22 cellular contexts compared by ENCODE assay signal in the genomic region with DNA sequence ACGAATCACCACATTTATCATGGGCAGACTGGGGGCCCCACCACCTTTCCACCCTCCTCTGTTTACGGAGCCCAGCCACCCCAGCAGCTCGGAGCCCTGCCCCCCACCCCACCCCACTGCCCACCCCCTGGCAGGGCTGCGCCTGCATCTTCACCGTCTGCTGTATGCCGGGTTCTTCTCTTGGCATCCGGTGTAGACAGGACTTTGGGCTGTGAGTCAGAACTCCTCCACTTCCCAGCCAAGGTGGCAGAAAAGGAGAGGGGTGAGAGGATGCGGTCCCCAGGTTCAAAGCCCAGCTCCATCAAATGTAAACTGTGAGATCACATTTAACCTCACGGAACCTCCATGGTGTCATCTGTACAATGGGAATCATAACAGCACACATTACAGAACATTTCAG.
DNase-seq lines count a peak whose midpoint lies in the region; FAIRE-seq and TF ChIP-seq lines count a peak whose summit lies in the region.
"Had no signal": no experiment of that assay in that cellular context is flagged by ENCODE, and none has a peak within 500 bp of the region (broad histone marks: within the 10 kb centered on the region; RNA-seq: fewer than 3 reads in every experiment).

No MANE protein-coding gene starts in this region.

- H2BK12ac ChIP-seq in H9 (ENCODE audit: insufficient read length, low read depth, low read length), result no peak overlapping the region

- H3K79me1 ChIP-seq in H9 (ENCODE audit: insufficient read depth, low read depth, low read length, poor library complexity, severe bottlenecking), result no peaks in the 10 kb centered on the region

- H3K36me3 Mint-ChIP-seq in H9 (ENCODE audit: insufficient read depth in 1 of 3, low read depth in 3 of 3), result no peaks in the 10 kb centered on the region; a peak in 1 of 7 replicates
- H3K36me3 Mint-ChIP-seq: CD4-positive, alpha-beta memory T cell had no signal

- no peak overlapping the region for H4K91ac ChIP-seq in H9 (ENCODE audit: insufficient read length, low read depth, low read length)

- H3K18ac ChIP-seq in H9 (ENCODE audit: insufficient read length, low read depth, low read length), result no peak overlapping the region

- TF ChIP-seq POLR2A in stomach (IDR thresholded peaks at IDR 0.05), result no peak
- TF ChIP-seq POLR2A in GM12892 (IDR thresholded peaks at IDR 0.05; ENCODE audit: low read depth, low read length), result no peak

- H2AFZ ChIP-seq in H9 (ENCODE audit: low read length), result no peak overlapping the region

- no peak overlapping the region for H2BK5ac ChIP-seq in H9 (ENCODE audit: insufficient read length, low read length)

- H3K4me3 ChIP-seq in coronary artery (no peak overlapping the region), stomach (no peak overlapping the region)
- H3K4me3 ChIP-seq: BLaER1 treated with 17β-estradiol and CSF1 and Interleukin-3, amounts not matched to agents 10 nM and 100 nM; MG63; SJCRH30 had no signal

- no peaks in the 10 kb centered on the region for H3K79me2 ChIP-seq in H9 (ENCODE audit: insufficient read depth, low read length)

- no peak overlapping the region for H2AK5ac ChIP-seq in H9 (ENCODE audit: insufficient read length, low read length)

- no peaks in the 10 kb centered on the region for H4K20me1 ChIP-seq in H9 (ENCODE audit: control insufficient read depth, insufficient read depth, insufficient read length)
- H4K20me1 ChIP-seq: BLaER1 treated with 17β-estradiol and CSF1 and Interleukin-3, amounts not matched to agents 10 nM and 100 nM had no signal

- H3K23ac ChIP-seq in H9 (ENCODE audit: insufficient read length, low read depth, low read length), result no peak overlapping the region

- H2BK20ac ChIP-seq in H9 (ENCODE audit: low read depth, low read length, poor library complexity, severe bottlenecking), result no peak overlapping the region

- H4K5ac ChIP-seq in H9 (ENCODE audit: insufficient read length, low read depth, low read length), result no peak overlapping the region

- DNase-seq in H9 (peak; percentile 5), coronary artery (ENCODE audit: low spot score) (peak; percentile 24), mesenteric fat pad (ENCODE audit: low spot score) (peak; percentile 68), stomach (peak; percentile 11), GM19238 (ENCODE audit: insufficient read length, low spot score) (no peak), GM12892 (ENCODE audit: insufficient read length) (no peak), GM03348 (ENCODE audit: low spot score) (no peak), NCI-H1092 treated with DMSO at 0.1 percent for 48 hours (lab: John Stamatoyannopoulos, UW) (no peak)
- DNase-seq: ACHN; CD4-positive, alpha-beta memory T cell; DMS153; MG63; NCI-H1436; NCI-H2029; NCI-H2171; NCI-H524 treated with DMSO at 0.1 percent for 48 hours; NCI-H82; SJCRH30 had no signal

- TF ChIP-seq CTCF in H9 (conservative IDR thresholded peaks at IDR 0.05), result no peak
- no peak for TF ChIP-seq CTCF in coronary artery (IDR thresholded peaks at IDR 0.05)
- TF ChIP-seq CTCF in stomach (IDR thresholded peaks at IDR 0.05), result no peak

- H3K36me3 ChIP-seq in stomach, result no peaks in the 10 kb centered on the region
- H3K36me3 ChIP-seq: BLaER1 treated with 17β-estradiol and CSF1 and Interleukin-3, amounts not matched to agents 10 nM and 100 nM; MG63; SJCRH30 had no signal

- no peak overlapping the region for H3K4me2 ChIP-seq in H9 (ENCODE audit: insufficient read depth, insufficient read length, low read length)
- H3K4me2 ChIP-seq: BLaER1 treated with 17β-estradiol and CSF1 and Interleukin-3, amounts not matched to agents 10 nM and 100 nM had no signal

- no peak for TF ChIP-seq EP300 in stomach (IDR thresholded peaks at IDR 0.05)

- H3K23me2 ChIP-seq in H9 (ENCODE audit: insufficient read length, low read depth, low read length, poor library complexity, severe bottlenecking), result no peaks in the 10 kb centered on the region

- H3K56ac ChIP-seq in H9 (ENCODE audit: insufficient read length, low read depth, low read length), result no peak overlapping the region

- no peaks in the 10 kb centered on the region for H3K27me3 ChIP-seq in H9 (ENCODE audit: insufficient read depth, low read length)
- H3K27me3 ChIP-seq in stomach, result peaks cover 0 to 18% (median 0%) of the 10 kb centered on the region in 3 donors
- H3K27me3 ChIP-seq: BLaER1 treated with 17β-estradiol and CSF1 and Interleukin-3, amounts not matched to agents 10 nM and 100 nM; MG63 had no signal

- H3K27ac Mint-ChIP-seq in H9, result no peak overlapping the region
- H3K27ac Mint-ChIP-seq: CD4-positive, alpha-beta memory T cell had no signal

- no peak overlapping the region for H2BK120ac ChIP-seq in H9 (ENCODE audit: low read depth, low read length, poor library complexity, severe bottlenecking)

- H3T11ph ChIP-seq in H9 (ENCODE audit: low read length), result no peak overlapping the region

- no peak overlapping the region for H3K9ac ChIP-seq in H9 (ENCODE audit: extremely low read depth, insufficient read length, low read length)
- H3K9ac ChIP-seq: BLaER1 treated with 17β-estradiol and CSF1 and Interleukin-3, amounts not matched to agents 10 nM and 100 nM had no signal

- no peak overlapping the region for H2BK15ac ChIP-seq in H9 (ENCODE audit: low read depth, low read length)

- peaks cover 8% of the 10 kb centered on the region for H3K27me3 Mint-ChIP-seq in H9 (ENCODE audit: low read depth)

- H3K27ac ChIP-seq in H9 (ENCODE audit: insufficient read length, low read depth, low read length), result no peak overlapping the region
- no peak overlapping the region for H3K27ac ChIP-seq in coronary artery
- no peak overlapping the region for H3K27ac ChIP-seq in stomach
- H3K27ac ChIP-seq: BLaER1 treated with 17β-estradiol and CSF1 and Interleukin-3, amounts not matched to agents 10 nM and 100 nM; SJCRH30 had no signal

- H3K4me1 ChIP-seq in H9 (ENCODE audit: insufficient read depth, low read length) (no peaks in the 10 kb centered on the region), stomach (no peaks in the 10 kb centered on the region)
- H3K4me1 ChIP-seq: SJCRH30 had no signal

- H3K4me3 Mint-ChIP-seq in H9, result no peak overlapping the region
- H3K4me3 Mint-ChIP-seq: CD4-positive, alpha-beta memory T cell had no signal

- peaks cover 19% of the 10 kb centered on the region in 2 experiments for H3K4me1 Mint-ChIP-seq in H9
- H3K4me1 Mint-ChIP-seq: CD4-positive, alpha-beta memory T cell had no signal

- intact Hi-C loops in stomach (cut with DNase I; ENCODE audit: low total_unique reads), result no loop called here

- H3K14ac ChIP-seq in H9 (ENCODE audit: insufficient read depth, low read length), result no peak overlapping the region

- no CpG with 5 or more reads among the region's 9 CpGs for WGBS in H9 (ENCODE audit: extremely low coverage, insufficient read length, low lambda C conversion rate)
- WGBS in stomach, 5 donors, result 72 to 79% (median 74%) methylated on average over 9 of the region's 9 CpGs

- FAIRE-seq in GM12892 (lab: Jason Lieb, UNC), result no peak
- FAIRE-seq: GM18507, GM19239, RCC 7860 had no signal

- no peak overlapping the region for H4K8ac ChIP-seq in H9 (replicated peaks; ENCODE audit: insufficient read length, low read depth, low read length)

- no peaks in the 10 kb centered on the region; a peak in 1 of 5 replicates for H3K9me3 Mint-ChIP-seq in H9
- H3K9me3 Mint-ChIP-seq: CD4-positive, alpha-beta memory T cell had no signal

- H3K9me3 ChIP-seq in H9 (ENCODE audit: control insufficient read depth, low read depth, low read length) (no peaks in the 10 kb centered on the region), stomach (no peaks in the 10 kb centered on the region)
- H3K9me3 ChIP-seq: BLaER1 treated with 17β-estradiol and CSF1 and Interleukin-3, amounts not matched to agents 10 nM and 100 nM; MG63; SJCRH30 had no signal

- H3K4ac ChIP-seq in H9 (ENCODE audit: low read depth, low read length), result no peak overlapping the region

Comparison
In these comparisons a context has a peak if more than half of its experiments do, and no peak if none do; other contexts are left out.
1. DNase-seq: peak in H9 (single experiment), coronary artery (single experiment), mesenteric fat pad (single experiment) and stomach (single experiment); none in GM19238 (single experiment), GM12892 (single experiment), GM03348 (single experiment) and NCI-H1092 treated with DMSO at 0.1 percent for 48 hours (single experiment).